ENCODE assay signal across 26 cellular contexts in genomic region chr1:73953186-73953585, GRCh38.
"Had no signal": no experiment of that assay in that cellular context is flagged by ENCODE, and none has a peak within 500 bp of the region (broad histone marks: within the 10 kb centered on the region; RNA-seq: fewer than 3 reads in every experiment).

No MANE protein-coding gene starts in this region.

- ATAC-seq: activated CD4-positive, alpha-beta T cell treated with anti-CD3 and anti-CD28 coated beads for 36 hours; activated CD4-positive, CD25-positive, alpha-beta regulatory T cell treated with anti-CD3 and anti-CD28 coated beads, Interleukin-2, amount 50 U/mL, for 24 hours; activated CD8-positive, alpha-beta memory T cell treated with anti-CD3 and anti-CD28 coated beads, Interleukin-2, amount 10 ng/mL, durations not matched to agents 7 days and 5 days; activated CD8-positive, alpha-beta T cell treated with anti-CD3 and anti-CD28 coated beads, Interleukin-2, amount 10 ng/mL, durations not matched to agents 7 days and 5 days; activated naive CD8-positive, alpha-beta T cell treated with anti-CD3 and anti-CD28 coated beads, Interleukin-2, amount 50 U/mL, for 24 hours; WTC11 had no signal

- DNase-seq: activated CD4-positive, alpha-beta memory T cell treated with anti-CD3 and anti-CD28 coated beads, Interleukin-2, amount 10 ng/mL, durations not matched to agents 7 days and 5 days; activated CD4-positive, alpha-beta T cell treated with anti-CD3 and anti-CD28 coated beads for 1 hour; activated CD4-positive, alpha-beta T cell treated with anti-CD3 and anti-CD28 coated beads for 36 hours; activated CD4-positive, alpha-beta T cell treated with anti-CD3 and anti-CD28 coated beads for 48 hours; activated CD4-positive, alpha-beta T cell treated with anti-CD3 and anti-CD28 coated beads, Interleukin-2, amount 10 ng/mL, durations not matched to agents 7 days and 5 days; activated CD4-positive, alpha-beta T cell treated with anti-CD3 and anti-CD28 coated beads, Interleukin-2, amount 50 U/mL, for 48 hours; activated CD4-positive, CD25-positive, alpha-beta regulatory T cell; activated CD8-positive, alpha-beta memory T cell treated with anti-CD3 and anti-CD28 coated beads for 24 hours; activated CD8-positive, alpha-beta memory T cell treated with anti-CD3 and anti-CD28 coated beads, Interleukin-2, amount 10 ng/mL, durations not matched to agents 7 days and 5 days; activated CD8-positive, alpha-beta memory T cell treated with anti-CD3 and anti-CD28 coated beads, Interleukin-2, amount 50 U/mL, for 48 hours; activated CD8-positive, alpha-beta T cell treated with anti-CD3 and anti-CD28 coated beads, Interleukin-2, amount 10 ng/mL, durations not matched to agents 7 days and 5 days; activated effector memory CD4-positive, alpha-beta T cell treated with Interleukin-2 at 50 U/mL for 16 hours; activated gamma-delta T cell; activated naive CD4-positive, alpha-beta T cell treated with anti-CD3 and anti-CD28 coated beads, Interleukin-2, amount 10 ng/mL, durations not matched to agents 7 days and 5 days; activated naive CD4-positive, alpha-beta T cell treated with Interleukin-2 at 50 U/mL for 16 hours; activated naive CD8-positive, alpha-beta T cell treated with anti-CD3 and anti-CD28 coated beads, Interleukin-2, amount 10 ng/mL, durations not matched to agents 7 days and 5 days; activated naive CD8-positive, alpha-beta T cell treated with anti-CD3 and anti-CD28 coated beads, Interleukin-2, amount 50 U/mL, for 24 hours; activated T-cell treated with anti-CD3 and anti-CD28 coated beads, Interleukin-2, amount 50 U/mL, for 24 hours; activated T-cell treated with anti-CD3 and anti-CD28 coated beads, Interleukin-2, amount 50 U/mL, for 48 hours; amygdala; colonic mucosa; T-helper 2 cell; T-helper 9 cell; WERI-Rb-1 had no signal
